Comparison of ENCODE assay signal across 24 cellular contexts in the genomic region with DNA sequence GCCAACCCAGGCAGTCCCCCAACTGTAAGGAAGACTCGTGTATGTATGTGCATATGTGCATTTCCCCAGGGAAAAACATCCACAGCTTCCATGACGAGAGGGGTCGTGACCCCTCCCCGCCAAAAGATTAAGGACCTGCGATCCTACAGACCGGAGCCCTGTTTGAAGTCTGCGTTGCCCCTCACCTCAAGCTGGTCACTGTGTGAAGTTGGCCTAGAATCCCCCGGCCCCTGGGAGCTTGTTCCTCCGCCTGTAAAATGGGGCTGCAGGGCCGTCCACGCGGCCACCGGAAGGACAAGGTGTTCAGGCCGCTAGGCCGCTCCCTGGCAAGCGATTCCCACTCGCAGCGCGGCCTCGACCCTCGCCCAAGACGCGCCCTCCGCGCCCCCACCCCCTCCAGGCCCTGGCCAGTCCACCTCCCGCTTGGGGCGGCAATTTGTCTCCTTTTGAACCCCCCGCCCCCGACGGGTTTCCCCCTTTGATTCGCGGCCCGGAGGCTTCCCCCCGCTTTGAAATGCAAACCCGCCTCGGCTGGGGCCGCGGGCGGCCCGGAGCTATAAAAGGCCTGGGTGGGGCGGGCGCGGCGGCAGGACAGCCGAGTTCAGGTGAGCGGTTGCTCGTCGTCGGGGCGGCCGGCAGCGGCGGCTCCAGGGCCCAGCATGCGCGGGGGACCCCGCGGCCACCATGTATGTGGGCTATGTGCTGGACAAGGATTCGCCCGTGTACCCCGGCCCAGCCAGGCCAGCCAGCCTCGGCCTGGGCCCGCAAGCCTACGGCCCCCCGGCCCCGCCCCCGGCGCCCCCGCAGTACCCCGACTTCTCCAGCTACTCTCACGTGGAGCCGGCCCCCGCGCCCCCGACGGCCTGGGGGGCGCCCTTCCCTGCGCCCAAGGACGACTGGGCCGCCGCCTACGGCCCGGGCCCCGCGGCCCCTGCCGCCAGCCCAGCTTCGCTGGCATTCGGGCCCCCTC. TPM values are rescaled to one million over a fixed set of nuclear protein-coding genes. Genes with fewer than 3 reads are reported as not detected.
DNase-seq lines count a peak whose midpoint lies in the region; ATAC-seq and TF ChIP-seq lines count a peak whose summit lies in the region.
"Had no signal": no experiment of that assay in that cellular context is flagged by ENCODE, and none has a peak within 500 bp of the region (broad histone marks: within the 10 kb centered on the region; RNA-seq: fewer than 3 reads in every experiment).

A gene (plus strand): TSS at position 586 of the 970 bp plus-strand sequence. CDS start 99 bp downstream, at position 685.

- H3K4me1 Mint-ChIP-seq in stimulated activated naive CD8-positive, alpha-beta T cell treated with anti-CD3 and anti-CD28 coated beads, Interleukin-15, amount 100 ng/mL, for 72 hours, result no peaks in the 10 kb centered on the region
- H3K4me1 Mint-ChIP-seq in endodermal cell (peaks cover 16% of the 10 kb centered on the region), nephron progenitor cell (peaks cover 72% of the 10 kb centered on the region)
- H3K4me1 Mint-ChIP-seq in activated CD8-positive, alpha-beta T cell treated with anti-CD3 and anti-CD28 coated beads, Interleukin-2, amount 10 ng/mL, durations not matched to agents 7 days and 5 days (ENCODE audit: low read depth), result peaks cover 8% of the 10 kb centered on the region
- H3K4me1 Mint-ChIP-seq: CD4-positive, alpha-beta memory T cell had no signal

- no peaks in the 10 kb centered on the region for H3K4me1 ChIP-seq in endodermal cell (ENCODE audit: control insufficient read depth, insufficient read depth, low read length)
- H3K4me1 ChIP-seq: foreskin keratinocyte, pancreas had no signal

- CTCF ChIA-PET in activated CD8-positive, alpha-beta T cell treated with anti-CD3 and anti-CD28 coated beads, Interleukin-2, amount 10 ng/mL, durations not matched to agents 7 days and 5 days (lab: Charles Lee), result interaction anchor here (0.7 kb wide), 1 partner anchor 21 kb away, joined by 3 read pairs; no protein-coding TSS in a partner anchor

- peaks cover 71% of the 10 kb centered on the region for H3K27me3 ChIP-seq in endodermal cell (ENCODE audit: control insufficient read depth, insufficient read depth, low read length, poor library complexity, severe bottlenecking)

- no peak within 1 kb of the TSS for H3K9ac ChIP-seq in endodermal cell (ENCODE audit: extremely low read depth, low read length, poor library complexity, severe bottlenecking)

- POLR2A ChIA-PET in activated CD8-positive, alpha-beta T cell treated with anti-CD3 and anti-CD28 coated beads, Interleukin-2, amount 10 ng/mL, durations not matched to agents 7 days and 5 days (lab: Charles Lee), result no interaction called here

- H3K4me3 ChIP-seq in endodermal cell (ENCODE audit: low read length), result no peak within 1 kb of the TSS
- H3K4me3 ChIP-seq: pancreas, stomach had no signal

- ATAC-seq in stimulated activated naive CD8-positive, alpha-beta T cell treated with anti-CD3 and anti-CD28 coated beads, Interleukin-15, amount 100 ng/mL, for 72 hours, result peak; percentile 22
- ATAC-seq in stimulated activated naive CD8-positive, alpha-beta T cell treated with anti-CD3 and anti-CD28 coated beads, Interleukin-15, Interleukin-2, amounts not matched to agents 100 U/mL and 50 U/mL, for 24 hours, result no peak
- ATAC-seq in GM21576 (IDR thresholded peaks at IDR 0.05; ENCODE audit: unreplicated experiment), result no peak
- no peak for ATAC-seq in activated CD8-positive, alpha-beta T cell treated with anti-CD3 and anti-CD28 coated beads, Interleukin-2, amount 10 ng/mL, durations not matched to agents 7 days and 5 days
- ATAC-seq: foreskin keratinocyte, left lobe of liver, pancreas had no signal

- H3K9me3 Mint-ChIP-seq in stimulated activated naive CD8-positive, alpha-beta T cell treated with anti-CD3 and anti-CD28 coated beads, Interleukin-15, amount 100 ng/mL, for 72 hours, result no peaks in the 10 kb centered on the region
- no peaks in the 10 kb centered on the region for H3K9me3 Mint-ChIP-seq in endodermal cell
- no peaks in the 10 kb centered on the region for H3K9me3 Mint-ChIP-seq in nephron progenitor cell
- no peaks in the 10 kb centered on the region for H3K9me3 Mint-ChIP-seq in activated CD8-positive, alpha-beta T cell treated with anti-CD3 and anti-CD28 coated beads, Interleukin-2, amount 10 ng/mL, durations not matched to agents 7 days and 5 days (ENCODE audit: insufficient read depth)
- H3K9me3 Mint-ChIP-seq: CD4-positive, alpha-beta memory T cell; dendritic cell treated with granulocyte-macrophage colony-stimulating factor and Interleukin-4, amounts not matched to agents 40 ng/mL and 50 ng/mL, for 4 days; HFFc6 had no signal

- no peak within 1 kb of the TSS for H3K4me3 Mint-ChIP-seq in stimulated activated naive CD8-positive, alpha-beta T cell treated with anti-CD3 and anti-CD28 coated beads, Interleukin-15, amount 100 ng/mL, for 72 hours
- H3K4me3 Mint-ChIP-seq in endodermal cell, result peak within 1 kb of the TSS; percentile 36
- peak within 1 kb of the TSS; percentile 78 for H3K4me3 Mint-ChIP-seq in nephron progenitor cell
- no peak within 1 kb of the TSS for H3K4me3 Mint-ChIP-seq in activated CD8-positive, alpha-beta T cell treated with anti-CD3 and anti-CD28 coated beads, Interleukin-2, amount 10 ng/mL, durations not matched to agents 7 days and 5 days
- H3K4me3 Mint-ChIP-seq: activated naive CD8-positive, alpha-beta T cell; CD4-positive, alpha-beta memory T cell; dendritic cell treated with granulocyte-macrophage colony-stimulating factor and Interleukin-4, amounts not matched to agents 40 ng/mL and 50 ng/mL, for 4 days; HFFc6 had no signal

- WGBS in endodermal cell (ENCODE audit: insufficient coverage in 1 of 2, insufficient read length in 1 of 2), 2 experiments, result 22 to 31% methylated on average over 26 to 87 of the region's 87 CpGs

- H3K36me3 ChIP-seq in endodermal cell (ENCODE audit: control insufficient read depth, insufficient read depth, low read length), result no peaks in the 10 kb centered on the region
- H3K36me3 ChIP-seq: pancreas, sigmoid colon, stomach had no signal

- no peak for TF ChIP-seq CTCF in endodermal cell (conservative IDR thresholded peaks at IDR 0.05)
- TF ChIP-seq CTCF in nephron progenitor cell (IDR thresholded peaks at IDR 0.05), result no peak

- H3K9me3 ChIP-seq in endodermal cell (ENCODE audit: control insufficient read depth, low read length), result no peaks in the 10 kb centered on the region
- H3K9me3 ChIP-seq: pancreas, sigmoid colon, stomach had no signal

- H3K27me3 Mint-ChIP-seq in stimulated activated naive CD8-positive, alpha-beta T cell treated with anti-CD3 and anti-CD28 coated beads, Interleukin-15, amount 100 ng/mL, for 72 hours, result peaks cover 64% of the 10 kb centered on the region
- H3K27me3 Mint-ChIP-seq in endodermal cell (ENCODE audit: insufficient read depth), result peaks cover 81% of the 10 kb centered on the region
- H3K27me3 Mint-ChIP-seq in nephron progenitor cell (ENCODE audit: low read depth, poor library complexity), result peaks cover 3% of the 10 kb centered on the region
- peaks cover 51% of the 10 kb centered on the region for H3K27me3 Mint-ChIP-seq in activated CD8-positive, alpha-beta T cell treated with anti-CD3 and anti-CD28 coated beads, Interleukin-2, amount 10 ng/mL, durations not matched to agents 7 days and 5 days (ENCODE audit: low read depth)

- H3K36me3 Mint-ChIP-seq in endodermal cell (ENCODE audit: low read depth) (no peaks in the 10 kb centered on the region), nephron progenitor cell (ENCODE audit: low read depth) (no peaks in the 10 kb centered on the region)
- no peaks in the 10 kb centered on the region for H3K36me3 Mint-ChIP-seq in activated CD8-positive, alpha-beta T cell treated with anti-CD3 and anti-CD28 coated beads, Interleukin-2, amount 10 ng/mL, durations not matched to agents 7 days and 5 days (ENCODE audit: low read depth)
- H3K36me3 Mint-ChIP-seq: activated naive CD8-positive, alpha-beta T cell; CD4-positive, alpha-beta memory T cell had no signal

- no peak within 1 kb of the TSS for H3K27ac Mint-ChIP-seq in stimulated activated naive CD8-positive, alpha-beta T cell treated with anti-CD3 and anti-CD28 coated beads, Interleukin-15, amount 100 ng/mL, for 72 hours
- H3K27ac Mint-ChIP-seq in endodermal cell, result no peak within 1 kb of the TSS
- H3K27ac Mint-ChIP-seq in nephron progenitor cell, result peak within 1 kb of the TSS; percentile 94
- no peak within 1 kb of the TSS for H3K27ac Mint-ChIP-seq in activated CD8-positive, alpha-beta T cell treated with anti-CD3 and anti-CD28 coated beads, Interleukin-2, amount 10 ng/mL, durations not matched to agents 7 days and 5 days
- H3K27ac Mint-ChIP-seq: activated naive CD8-positive, alpha-beta T cell; CD4-positive, alpha-beta memory T cell; dendritic cell treated with granulocyte-macrophage colony-stimulating factor and Interleukin-4, amounts not matched to agents 40 ng/mL and 50 ng/mL, for 4 days; HFFc6 had no signal

- no peak within 1 kb of the TSS for H3K27ac ChIP-seq in endodermal cell (ENCODE audit: low read depth, low read length)
- H3K27ac ChIP-seq: epithelial cell of prostate, foreskin keratinocyte, pancreas, stomach had no signal

- no peak for DNase-seq in stimulated activated naive CD8-positive, alpha-beta T cell treated with anti-CD3 and anti-CD28 coated beads, Interleukin-15, amount 100 ng/mL, for 72 hours
- DNase-seq in stimulated activated naive CD8-positive, alpha-beta T cell treated with anti-CD3 and anti-CD28 coated beads, Interleukin-15, Interleukin-2, amounts not matched to agents 100 U/mL and 50 U/mL, for 24 hours, result no peak
- peak; percentile 78 for DNase-seq in endodermal cell
- DNase-seq in nephron progenitor cell, result peak; percentile 30
- DNase-seq in activated CD8-positive, alpha-beta T cell treated with anti-CD3 and anti-CD28 coated beads, Interleukin-2, amount 10 ng/mL, durations not matched to agents 7 days and 5 days, result no peak
- DNase-seq in NCI-H2081 (lab: John Stamatoyannopoulos, UW), result no peak
- DNase-seq in stimulated activated CD4-positive, alpha-beta T cell treated with anti-CD3 and anti-CD28 coated beads, Interleukin-2, amount 100 ng/mL, for 24 hours, result no peak
- DNase-seq: CD4-positive, alpha-beta memory T cell; foreskin keratinocyte; HFFc6; NCI-H187; NCI-H2227 treated with DMSO at 0.1 percent for 48 hours; NCI-H774; pancreas; sigmoid colon; stomach; T-helper 9 cell had no signal

RNA-seq across cellular contexts. Expression of the gene that starts here (rescaled TPM):
- total RNA-seq in endodermal cell, result not detected
- 0.28 TPM for polyA plus RNA-seq in endodermal cell (2013, experiment 1 of 2)
- 0.33 TPM for polyA plus RNA-seq in endodermal cell (2013, experiment 2 of 2)
- total RNA-seq in activated CD8-positive, alpha-beta T cell treated with anti-CD3 and anti-CD28 coated beads, Interleukin-2, amount 10 ng/mL, durations not matched to agents 7 days and 5 days, result not detected
- total RNA-seq: activated CD8-positive, alpha-beta memory T cell treated with anti-CD3 and anti-CD28 coated beads for 36 hours; CD4-positive, alpha-beta memory T cell; foreskin keratinocyte; SK-MEL-5 had no signal
- polyA plus RNA-seq: CD4-positive, alpha-beta memory T cell; foreskin keratinocyte had no signal

Comparison
In these comparisons a context has a peak if more than half of its experiments do, and no peak if none do; other contexts are left out.
1. Peak in DNase-seq in endodermal cell; RNA of the gene not detected or under 1 TPM.
2. H3K4me3 Mint-ChIP-seq: peak in endodermal cell (single experiment) and nephron progenitor cell (single experiment); none in stimulated activated naive CD8-positive, alpha-beta T cell treated with anti-CD3 and anti-CD28 coated beads, Interleukin-15, amount 100 ng/mL, for 72 hours (0 of 2) and activated CD8-positive, alpha-beta T cell treated with anti-CD3 and anti-CD28 coated beads, Interleukin-2, amount 10 ng/mL, durations not matched to agents 7 days and 5 days (single experiment).